Comparison of ENCODE assay signal across 12 cellular contexts in the genomic region with DNA sequence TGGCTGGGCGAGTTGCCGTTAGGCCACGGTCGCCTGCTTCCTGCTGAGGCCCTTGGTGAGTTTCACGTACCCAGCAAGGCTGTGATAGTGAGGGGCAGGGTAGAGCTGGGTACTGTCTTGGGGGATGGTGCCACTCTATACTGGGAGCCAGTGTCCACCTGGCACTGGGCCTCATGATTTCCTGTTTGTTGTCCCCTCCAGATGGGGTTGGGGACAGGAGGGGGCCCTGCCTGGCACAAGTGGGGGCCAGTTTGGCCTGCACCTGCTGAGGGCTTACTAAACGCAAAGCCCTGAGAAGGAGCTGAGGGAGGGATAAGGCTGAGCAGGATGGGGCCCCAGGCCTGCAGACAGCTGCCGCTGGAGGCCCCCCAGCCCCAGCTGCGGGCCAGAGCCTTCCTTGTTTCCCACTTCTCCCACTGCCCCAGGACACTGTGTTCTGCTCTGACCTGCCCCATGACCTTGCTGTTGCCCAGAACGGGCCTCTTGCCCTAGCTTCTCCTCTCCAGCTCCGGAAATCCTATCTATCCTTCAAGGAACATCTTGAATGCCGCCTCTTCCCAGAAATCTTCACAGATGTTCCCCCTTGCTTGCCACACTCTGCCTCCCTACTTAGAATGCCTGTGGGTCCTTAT. TPM values are rescaled to one million over a fixed set of nuclear protein-coding genes. Genes with fewer than 3 reads are reported as not detected.
DNase-seq lines count a peak whose midpoint lies in the region; ATAC-seq lines count a peak whose summit lies in the region.
"Had no signal": no experiment of that assay in that cellular context is flagged by ENCODE, and none has a peak within 500 bp of the region (broad histone marks: within the 10 kb centered on the region; RNA-seq: fewer than 3 reads in every experiment).

No MANE protein-coding gene starts in this region.

- POLR2A ChIA-PET in T-cell (lab: Charles Lee), result interaction anchor here in 1 of 2 donors (1.3 kb wide), 1 partner anchor 13 kb away, joined by 3 read pairs; no protein-coding TSS in a partner anchor

- no peak for ATAC-seq in T-cell (replicated peaks in 1 of 4)
- no peak for ATAC-seq in right cardiac atrium
- ATAC-seq in stimulated activated naive B cell treated with anti-CD40 and anti-IgM and Interleukin-4, amounts not matched to agents 10 μg/mL and 1 μg/mL and 100 μg/mL, for 72 hours (replicated peaks), result no peak
- ATAC-seq in HG03095 (IDR thresholded peaks at IDR 0.05; ENCODE audit: unreplicated experiment), result no peak

- CTCF ChIA-PET in T-cell (lab: Charles Lee), result interaction anchor here in 1 of 2 donors (0.5 to 0.7 kb wide), 2 partner anchors 15 to 32 kb away, joined by 3 read pairs; no protein-coding TSS in a partner anchor

- no peaks in the 10 kb centered on the region for H3K9me3 ChIP-seq in right cardiac atrium (ENCODE audit: control insufficient read depth, low read length)
- H3K9me3 ChIP-seq: MG63 had no signal

- no peaks in the 10 kb centered on the region for H3K27me3 Mint-ChIP-seq in T-helper 2 cell treated with Interferon-gamma antibody and Interleukin-4, amounts not matched to agents 5 μg/mL and 100 μg/mL, for 36 hours (ENCODE audit: low read depth)
- H3K27me3 Mint-ChIP-seq in T-cell, result no peaks in the 10 kb centered on the region
- no peaks in the 10 kb centered on the region for H3K27me3 Mint-ChIP-seq in stimulated activated naive B cell treated with anti-CD40 and anti-IgM and Interleukin-4, amounts not matched to agents 10 μg/mL and 1 μg/mL and 100 μg/mL, for 72 hours

- H3K4me3 ChIP-seq in right cardiac atrium (ENCODE audit: low read length), result no peak overlapping the region
- H3K4me3 ChIP-seq: MG63 had no signal

- peak overlapping the region; percentile 62 for H3K27ac Mint-ChIP-seq in T-helper 2 cell treated with Interferon-gamma antibody and Interleukin-4, amounts not matched to agents 5 μg/mL and 100 μg/mL, for 36 hours
- H3K27ac Mint-ChIP-seq in T-cell, result peak overlapping the region; percentile 65 to 77
- H3K27ac Mint-ChIP-seq in stimulated activated naive B cell treated with anti-CD40 and anti-IgM and Interleukin-4, amounts not matched to agents 10 μg/mL and 1 μg/mL and 100 μg/mL, for 72 hours, result peak overlapping the region; percentile 27

- WGBS in right cardiac atrium, result 51% methylated on average over 11 of the region's 11 CpGs

- intact Hi-C loops in right cardiac atrium (cut with DNase I), result no loop called here

- peaks cover 23% of the 10 kb centered on the region for H3K4me1 ChIP-seq in right cardiac atrium (ENCODE audit: control insufficient read depth, insufficient read depth, low read length)

- peak overlapping the region; percentile 26 for H3K4me3 Mint-ChIP-seq in T-helper 2 cell treated with Interferon-gamma antibody and Interleukin-4, amounts not matched to agents 5 μg/mL and 100 μg/mL, for 36 hours
- H3K4me3 Mint-ChIP-seq in T-cell, result peak overlapping the region in 2 of 3 donors; percentile 13 to 36
- H3K4me3 Mint-ChIP-seq in stimulated activated naive B cell treated with anti-CD40 and anti-IgM and Interleukin-4, amounts not matched to agents 10 μg/mL and 1 μg/mL and 100 μg/mL, for 72 hours, result peak overlapping the region in 1 of 2 donors; percentile 3

- H3K9me3 Mint-ChIP-seq in T-helper 2 cell treated with Interferon-gamma antibody and Interleukin-4, amounts not matched to agents 5 μg/mL and 100 μg/mL, for 36 hours, result no peaks in the 10 kb centered on the region
- no peaks in the 10 kb centered on the region for H3K9me3 Mint-ChIP-seq in T-cell
- peaks cover 0 to 2% of the 10 kb centered on the region in 2 donors for H3K9me3 Mint-ChIP-seq in stimulated activated naive B cell treated with anti-CD40 and anti-IgM and Interleukin-4, amounts not matched to agents 10 μg/mL and 1 μg/mL and 100 μg/mL, for 72 hours

- DNase-seq in T-helper 2 cell treated with Interferon-gamma antibody and Interleukin-4, amounts not matched to agents 5 μg/mL and 100 μg/mL, for 36 hours (ENCODE audit: low spot score), result no peak
- DNase-seq in T-helper 2 cell (no peak), T-cell (no peak), right cardiac atrium (peak in 2 of 3 donors; percentile 24 to 70), HUDEP-2 (lab: John Stamatoyannopoulos, UW; ENCODE audit: unreplicated experiment in 76 of 76) (no peak)
- no peak for DNase-seq in stimulated activated naive B cell treated with anti-CD40 and anti-IgM and Interleukin-4, amounts not matched to agents 10 μg/mL and 1 μg/mL and 100 μg/mL, for 72 hours
- DNase-seq in NK-92 treated with Interleukin-12 subunit alpha and Interleukin-12 subunit beta, amount 100 ng/mL, for 24 hours (lab: John Stamatoyannopoulos, UW), result no peak
- DNase-seq: EL, MG63 had no signal

- H3K27me3 ChIP-seq in right cardiac atrium (ENCODE audit: control insufficient read depth, insufficient read depth), result no peaks in the 10 kb centered on the region
- H3K27me3 ChIP-seq: MG63 had no signal

- peaks cover 55% of the 10 kb centered on the region for H3K36me3 Mint-ChIP-seq in T-helper 2 cell treated with Interferon-gamma antibody and Interleukin-4, amounts not matched to agents 5 μg/mL and 100 μg/mL, for 36 hours (ENCODE audit: low read depth)
- peaks cover 18% of the 10 kb centered on the region for H3K36me3 Mint-ChIP-seq in T-cell
- H3K36me3 Mint-ChIP-seq in stimulated activated naive B cell treated with anti-CD40 and anti-IgM and Interleukin-4, amounts not matched to agents 10 μg/mL and 1 μg/mL and 100 μg/mL, for 72 hours, result peaks cover 27 to 48% of the 10 kb centered on the region in 2 donors

- H3K27ac ChIP-seq in right cardiac atrium (ENCODE audit: low read length), result peak overlapping the region; percentile 16

- peaks cover 54% of the 10 kb centered on the region for H3K4me1 Mint-ChIP-seq in T-helper 2 cell treated with Interferon-gamma antibody and Interleukin-4, amounts not matched to agents 5 μg/mL and 100 μg/mL, for 36 hours (ENCODE audit: low read depth)
- peaks cover 68 to 72% (median 71%) of the 10 kb centered on the region in 3 donors for H3K4me1 Mint-ChIP-seq in T-cell
- peaks cover 54 to 88% of the 10 kb centered on the region in 2 donors for H3K4me1 Mint-ChIP-seq in stimulated activated naive B cell treated with anti-CD40 and anti-IgM and Interleukin-4, amounts not matched to agents 10 μg/mL and 1 μg/mL and 100 μg/mL, for 72 hours

RNA-seq across cellular contexts. Expression of gene GJD3, which starts 25.4 kb away (rescaled TPM):
- total RNA-seq in T-cell (not detected), right cardiac atrium (1 to 10 TPM in 1 of 4 donors, under 1 TPM in 3; 0.74 to 1.4 (median 0.86) TPM)
- 0.27 TPM for polyA plus RNA-seq in right cardiac atrium
- total RNA-seq: A673, NCI-H460 had no signal

RNA-seq across cellular contexts. Expression of gene RARA, which starts 30.2 kb away (rescaled TPM):
- total RNA-seq in T-cell, result 10 to 100 TPM; 46.8 to 90.7 (median 69.1) TPM
- total RNA-seq in right cardiac atrium, result 10 to 100 TPM; 26.2 to 39.0 (median 29.1) TPM
- polyA plus RNA-seq in right cardiac atrium, result 28.3 TPM

RNA-seq across cellular contexts. Expression of gene CDC6, which starts 51.5 kb away (rescaled TPM):
- total RNA-seq in T-cell, result 1 to 10 TPM; 1.3 to 3.2 (median 2.1) TPM
- 1 to 10 TPM; 1.0 to 1.8 (median 1.3) TPM for total RNA-seq in right cardiac atrium
- polyA plus RNA-seq in right cardiac atrium, result 0.36 TPM

Comparison
In these comparisons a context has a peak if more than half of its experiments do, and no peak if none do; other contexts are left out.
1. DNase-seq: peak in right cardiac atrium (2 of 3); none in T-helper 2 cell treated with Interferon-gamma antibody and Interleukin-4, amounts not matched to agents 5 μg/mL and 100 μg/mL, for 36 hours (single experiment), T-helper 2 cell (0 of 5), T-cell (0 of 34), stimulated activated naive B cell treated with anti-CD40 and anti-IgM and Interleukin-4, amounts not matched to agents 10 μg/mL and 1 μg/mL and 100 μg/mL, for 72 hours (single experiment), NK-92 treated with Interleukin-12 subunit alpha and Interleukin-12 subunit beta, amount 100 ng/mL, for 24 hours (single experiment) and HUDEP-2 (0 of 76).
2. Peak in every context shown above with its lines, with median percentiles within 50 percentile points of each other: H3K27ac Mint-ChIP-seq.